Comparison of ENCODE assay signal across 2 cellular contexts in the genomic region with DNA sequence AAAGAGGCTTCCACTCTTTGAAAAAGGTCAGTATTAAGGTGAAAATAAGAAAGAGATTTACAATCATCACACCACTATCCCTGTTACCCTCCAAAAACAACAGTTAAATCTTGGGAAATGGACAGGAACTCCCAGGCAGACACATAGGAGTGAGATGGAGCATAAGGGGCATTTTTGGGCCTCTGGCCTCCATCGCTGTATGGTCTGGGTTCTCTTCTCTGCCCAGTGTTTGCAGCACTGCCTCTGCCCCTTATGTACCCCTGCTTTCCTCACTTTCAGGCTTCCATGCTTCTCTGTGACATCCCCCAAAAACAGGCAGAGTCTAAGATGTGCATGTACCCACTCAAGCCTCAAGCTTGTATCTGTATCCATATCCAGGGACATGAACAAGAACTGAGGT.
TF ChIP-seq lines count a peak whose summit lies in the region.

No MANE protein-coding gene starts in this region.

TF ChIP-seq in liver, 16 proteins besides CTCF, POLR2A, EP300 and RAD21:
- no peak for TF ChIP-seq YY1 (IDR thresholded peaks at IDR 0.05)
- TF ChIP-seq, protein P1, sequence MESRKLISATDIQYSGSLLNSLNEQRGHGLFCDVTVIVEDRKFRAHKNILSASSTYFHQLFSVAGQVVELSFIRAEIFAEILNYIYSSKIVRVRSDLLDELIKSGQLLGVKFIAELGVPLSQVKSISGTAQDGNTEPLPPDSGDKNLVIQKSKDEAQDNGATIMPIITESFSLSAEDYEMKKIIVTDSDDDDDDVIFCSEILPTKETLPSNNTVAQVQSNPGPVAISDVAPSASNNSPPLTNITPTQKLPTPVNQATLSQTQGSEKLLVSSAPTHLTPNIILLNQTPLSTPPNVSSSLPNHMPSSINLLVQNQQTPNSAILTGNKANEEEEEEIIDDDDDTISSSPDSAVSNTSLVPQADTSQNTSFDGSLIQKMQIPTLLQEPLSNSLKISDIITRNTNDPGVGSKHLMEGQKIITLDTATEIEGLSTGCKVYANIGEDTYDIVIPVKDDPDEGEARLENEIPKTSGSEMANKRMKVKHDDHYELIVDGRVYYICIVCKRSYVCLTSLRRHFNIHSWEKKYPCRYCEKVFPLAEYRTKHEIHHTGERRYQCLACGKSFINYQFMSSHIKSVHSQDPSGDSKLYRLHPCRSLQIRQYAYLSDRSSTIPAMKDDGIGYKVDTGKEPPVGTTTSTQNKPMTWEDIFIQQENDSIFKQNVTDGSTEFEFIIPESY (IDR thresholded peaks at IDR 0.05) = no peak
- TF ChIP-seq JUND (IDR thresholded peaks at IDR 0.05) = no peak
- no peak for TF ChIP-seq RXRA (IDR thresholded peaks at IDR 0.05)
- TF ChIP-seq NR2F2 (IDR thresholded peaks at IDR 0.05) = no peak
- TF ChIP-seq, protein P2, sequence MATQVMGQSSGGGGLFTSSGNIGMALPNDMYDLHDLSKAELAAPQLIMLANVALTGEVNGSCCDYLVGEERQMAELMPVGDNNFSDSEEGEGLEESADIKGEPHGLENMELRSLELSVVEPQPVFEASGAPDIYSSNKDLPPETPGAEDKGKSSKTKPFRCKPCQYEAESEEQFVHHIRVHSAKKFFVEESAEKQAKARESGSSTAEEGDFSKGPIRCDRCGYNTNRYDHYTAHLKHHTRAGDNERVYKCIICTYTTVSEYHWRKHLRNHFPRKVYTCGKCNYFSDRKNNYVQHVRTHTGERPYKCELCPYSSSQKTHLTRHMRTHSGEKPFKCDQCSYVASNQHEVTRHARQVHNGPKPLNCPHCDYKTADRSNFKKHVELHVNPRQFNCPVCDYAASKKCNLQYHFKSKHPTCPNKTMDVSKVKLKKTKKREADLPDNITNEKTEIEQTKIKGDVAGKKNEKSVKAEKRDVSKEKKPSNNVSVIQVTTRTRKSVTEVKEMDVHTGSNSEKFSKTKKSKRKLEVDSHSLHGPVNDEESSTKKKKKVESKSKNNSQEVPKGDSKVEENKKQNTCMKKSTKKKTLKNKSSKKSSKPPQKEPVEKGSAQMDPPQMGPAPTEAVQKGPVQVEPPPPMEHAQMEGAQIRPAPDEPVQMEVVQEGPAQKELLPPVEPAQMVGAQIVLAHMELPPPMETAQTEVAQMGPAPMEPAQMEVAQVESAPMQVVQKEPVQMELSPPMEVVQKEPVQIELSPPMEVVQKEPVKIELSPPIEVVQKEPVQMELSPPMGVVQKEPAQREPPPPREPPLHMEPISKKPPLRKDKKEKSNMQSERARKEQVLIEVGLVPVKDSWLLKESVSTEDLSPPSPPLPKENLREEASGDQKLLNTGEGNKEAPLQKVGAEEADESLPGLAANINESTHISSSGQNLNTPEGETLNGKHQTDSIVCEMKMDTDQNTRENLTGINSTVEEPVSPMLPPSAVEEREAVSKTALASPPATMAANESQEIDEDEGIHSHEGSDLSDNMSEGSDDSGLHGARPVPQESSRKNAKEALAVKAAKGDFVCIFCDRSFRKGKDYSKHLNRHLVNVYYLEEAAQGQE (IDR thresholded peaks at IDR 0.05) = no peak
- TF ChIP-seq SP1 (IDR thresholded peaks at IDR 0.05) = no peak
- TF ChIP-seq, protein P3, sequence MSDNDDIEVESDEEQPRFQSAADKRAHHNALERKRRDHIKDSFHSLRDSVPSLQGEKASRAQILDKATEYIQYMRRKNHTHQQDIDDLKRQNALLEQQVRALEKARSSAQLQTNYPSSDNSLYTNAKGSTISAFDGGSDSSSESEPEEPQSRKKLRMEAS (IDR thresholded peaks at IDR 0.05) = no peak
- TF ChIP-seq HNF4G (IDR thresholded peaks at IDR 0.05) = no peak
- TF ChIP-seq FOXA2 (IDR thresholded peaks at IDR 0.05) = no peak

TF ChIP-seq in HepG2, 621 proteins besides CTCF, POLR2A, EP300 and RAD21:
- TF ChIP-seq ZNF607 (CRISPR knock-in tag; IDR thresholded peaks at IDR 0.05; ENCODE audit: borderline replicate concordance) (no peak), TAF1 (CRISPR knock-in tag; IDR thresholded peaks at IDR 0.05) (no peak), FOSL2 (CRISPR knock-in tag; IDR thresholded peaks at IDR 0.05) (no peak), ZNF737 (CRISPR knock-in tag; IDR thresholded peaks at IDR 0.05; ENCODE audit: borderline replicate concordance) (no peak), STAT5B (CRISPR knock-in tag; IDR thresholded peaks at IDR 0.05) (no peak), TARDBP (CRISPR knock-in tag; IDR thresholded peaks at IDR 0.05) (no peak)
- TF ChIP-seq, protein P4, sequence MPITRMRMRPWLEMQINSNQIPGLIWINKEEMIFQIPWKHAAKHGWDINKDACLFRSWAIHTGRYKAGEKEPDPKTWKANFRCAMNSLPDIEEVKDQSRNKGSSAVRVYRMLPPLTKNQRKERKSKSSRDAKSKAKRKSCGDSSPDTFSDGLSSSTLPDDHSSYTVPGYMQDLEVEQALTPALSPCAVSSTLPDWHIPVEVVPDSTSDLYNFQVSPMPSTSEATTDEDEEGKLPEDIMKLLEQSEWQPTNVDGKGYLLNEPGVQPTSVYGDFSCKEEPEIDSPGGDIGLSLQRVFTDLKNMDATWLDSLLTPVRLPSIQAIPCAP (CRISPR knock-in tag; IDR thresholded peaks at IDR 0.05; ENCODE audit: low read depth) = no peak
